Comparison of ENCODE assay signal across 1 cellular context in genomic region chr2:218398437-218399390, GRCh38.
TF ChIP-seq lines count a peak whose summit lies in the region.

No MANE protein-coding gene starts in this region.

TF ChIP-seq in HepG2, 621 proteins besides CTCF, POLR2A, EP300 and RAD21 (continued from another document and continues in another):
- TF ChIP-seq E2F1 (CRISPR knock-in tag; IDR thresholded peaks at IDR 0.05): peak; percentile 13; the same call in 1 of the 2 replicates
- no peak for TF ChIP-seq ZNF234 (CRISPR knock-in tag; conservative IDR thresholded peaks at IDR 0.05)
- peak; percentile 67 for TF ChIP-seq PHF8 (CRISPR knock-in tag; IDR thresholded peaks at IDR 0.05)
- TF ChIP-seq, protein P1, sequence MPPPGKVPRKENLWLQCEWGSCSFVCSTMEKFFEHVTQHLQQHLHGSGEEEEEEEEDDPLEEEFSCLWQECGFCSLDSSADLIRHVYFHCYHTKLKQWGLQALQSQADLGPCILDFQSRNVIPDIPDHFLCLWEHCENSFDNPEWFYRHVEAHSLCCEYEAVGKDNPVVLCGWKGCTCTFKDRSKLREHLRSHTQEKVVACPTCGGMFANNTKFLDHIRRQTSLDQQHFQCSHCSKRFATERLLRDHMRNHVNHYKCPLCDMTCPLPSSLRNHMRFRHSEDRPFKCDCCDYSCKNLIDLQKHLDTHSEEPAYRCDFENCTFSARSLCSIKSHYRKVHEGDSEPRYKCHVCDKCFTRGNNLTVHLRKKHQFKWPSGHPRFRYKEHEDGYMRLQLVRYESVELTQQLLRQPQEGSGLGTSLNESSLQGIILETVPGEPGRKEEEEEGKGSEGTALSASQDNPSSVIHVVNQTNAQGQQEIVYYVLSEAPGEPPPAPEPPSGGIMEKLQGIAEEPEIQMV (CRISPR knock-in tag; IDR thresholded peaks at IDR 0.05; ENCODE audit: low read depth): no peak
- TF ChIP-seq, protein P2, sequence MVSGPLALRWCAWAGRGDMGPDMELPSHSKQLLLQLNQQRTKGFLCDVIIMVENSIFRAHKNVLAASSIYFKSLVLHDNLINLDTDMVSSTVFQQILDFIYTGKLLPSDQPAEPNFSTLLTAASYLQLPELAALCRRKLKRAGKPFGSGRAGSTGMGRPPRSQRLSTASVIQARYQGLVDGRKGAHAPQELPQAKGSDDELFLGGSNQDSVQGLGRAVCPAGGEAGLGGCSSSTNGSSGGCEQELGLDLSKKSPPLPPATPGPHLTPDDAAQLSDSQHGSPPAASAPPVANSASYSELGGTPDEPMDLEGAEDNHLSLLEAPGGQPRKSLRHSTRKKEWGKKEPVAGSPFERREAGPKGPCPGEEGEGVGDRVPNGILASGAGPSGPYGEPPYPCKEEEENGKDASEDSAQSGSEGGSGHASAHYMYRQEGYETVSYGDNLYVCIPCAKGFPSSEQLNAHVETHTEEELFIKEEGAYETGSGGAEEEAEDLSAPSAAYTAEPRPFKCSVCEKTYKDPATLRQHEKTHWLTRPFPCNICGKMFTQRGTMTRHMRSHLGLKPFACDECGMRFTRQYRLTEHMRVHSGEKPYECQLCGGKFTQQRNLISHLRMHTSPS (CRISPR knock-in tag; IDR thresholded peaks at IDR 0.05; ENCODE audit: low read depth): no peak
- TF ChIP-seq ZNF75D (CRISPR knock-in tag; IDR thresholded peaks at IDR 0.05; ENCODE audit: borderline replicate concordance): peak; percentile 68; the same call in 1 of the 2 replicates
- TF ChIP-seq ZNF644 (CRISPR knock-in tag; IDR thresholded peaks at IDR 0.05; ENCODE audit: low read depth): no peak
- no peak; the same call in 1 of the 2 replicates for TF ChIP-seq ZNF678 (CRISPR knock-in tag; IDR thresholded peaks at IDR 0.05)
- peak; percentile 57; the same call in 1 of the 2 replicates for TF ChIP-seq JDP2 (CRISPR knock-in tag; IDR thresholded peaks at IDR 0.05; ENCODE audit: borderline replicate concordance)
- TF ChIP-seq SALL1 (CRISPR knock-in tag; IDR thresholded peaks at IDR 0.05): peak; percentile 32; the same call in 1 of the 2 replicates
- TF ChIP-seq, protein P3, sequence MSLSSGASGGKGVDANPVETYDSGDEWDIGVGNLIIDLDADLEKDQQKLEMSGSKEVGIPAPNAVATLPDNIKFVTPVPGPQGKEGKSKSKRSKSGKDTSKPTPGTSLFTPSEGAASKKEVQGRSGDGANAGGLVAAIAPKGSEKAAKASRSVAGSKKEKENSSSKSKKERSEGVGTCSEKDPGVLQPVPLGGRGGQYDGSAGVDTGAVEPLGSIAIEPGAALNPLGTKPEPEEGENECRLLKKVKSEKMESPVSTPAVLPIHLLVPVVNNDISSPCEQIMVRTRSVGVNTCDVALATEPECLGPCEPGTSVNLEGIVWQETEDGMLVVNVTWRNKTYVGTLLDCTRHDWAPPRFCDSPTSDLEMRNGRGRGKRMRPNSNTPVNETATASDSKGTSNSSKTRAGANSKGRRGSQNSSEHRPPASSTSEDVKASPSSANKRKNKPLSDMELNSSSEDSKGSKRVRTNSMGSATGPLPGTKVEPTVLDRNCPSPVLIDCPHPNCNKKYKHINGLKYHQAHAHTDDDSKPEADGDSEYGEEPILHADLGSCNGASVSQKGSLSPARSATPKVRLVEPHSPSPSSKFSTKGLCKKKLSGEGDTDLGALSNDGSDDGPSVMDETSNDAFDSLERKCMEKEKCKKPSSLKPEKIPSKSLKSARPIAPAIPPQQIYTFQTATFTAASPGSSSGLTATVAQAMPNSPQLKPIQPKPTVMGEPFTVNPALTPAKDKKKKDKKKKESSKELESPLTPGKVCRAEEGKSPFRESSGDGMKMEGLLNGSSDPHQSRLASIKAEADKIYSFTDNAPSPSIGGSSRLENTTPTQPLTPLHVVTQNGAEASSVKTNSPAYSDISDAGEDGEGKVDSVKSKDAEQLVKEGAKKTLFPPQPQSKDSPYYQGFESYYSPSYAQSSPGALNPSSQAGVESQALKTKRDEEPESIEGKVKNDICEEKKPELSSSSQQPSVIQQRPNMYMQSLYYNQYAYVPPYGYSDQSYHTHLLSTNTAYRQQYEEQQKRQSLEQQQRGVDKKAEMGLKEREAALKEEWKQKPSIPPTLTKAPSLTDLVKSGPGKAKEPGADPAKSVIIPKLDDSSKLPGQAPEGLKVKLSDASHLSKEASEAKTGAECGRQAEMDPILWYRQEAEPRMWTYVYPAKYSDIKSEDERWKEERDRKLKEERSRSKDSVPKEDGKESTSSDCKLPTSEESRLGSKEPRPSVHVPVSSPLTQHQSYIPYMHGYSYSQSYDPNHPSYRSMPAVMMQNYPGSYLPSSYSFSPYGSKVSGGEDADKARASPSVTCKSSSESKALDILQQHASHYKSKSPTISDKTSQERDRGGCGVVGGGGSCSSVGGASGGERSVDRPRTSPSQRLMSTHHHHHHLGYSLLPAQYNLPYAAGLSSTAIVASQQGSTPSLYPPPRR (CRISPR knock-in tag; IDR thresholded peaks at IDR 0.05; ENCODE audit: borderline replicate concordance): 0 out of 2 replicates have a peak, but pooled peaks have one; percentile 6
- no peak for TF ChIP-seq TRAFD1 (CRISPR knock-in tag; IDR thresholded peaks at IDR 0.05; ENCODE audit: borderline replicate concordance)
- no peak; the same call in 1 of the 2 replicates for TF ChIP-seq FOSL1 (CRISPR knock-in tag; IDR thresholded peaks at IDR 0.05; ENCODE audit: borderline replicate concordance)
- 0 out of 2 replicates have a peak, but pooled peaks have one; percentile 36 for TF ChIP-seq ZNF547 (CRISPR knock-in tag; IDR thresholded peaks at IDR 0.05)
- TF ChIP-seq SCMH1 (CRISPR knock-in tag; IDR thresholded peaks at IDR 0.05; ENCODE audit: borderline replicate concordance): no peak
- TF ChIP-seq ZNF687 (CRISPR knock-in tag; IDR thresholded peaks at IDR 0.05): no peak; the same call in none of the 2 replicates
- TF ChIP-seq ZBTB39 (CRISPR knock-in tag; IDR thresholded peaks at IDR 0.05): 0 out of 2 replicates have a peak, but pooled peaks have one; percentile 28
- 0 out of 2 replicates have a peak, but pooled peaks have one; percentile 30 for TF ChIP-seq ZNF775 (CRISPR knock-in tag; IDR thresholded peaks at IDR 0.05; ENCODE audit: borderline replicate concordance)
- TF ChIP-seq ZNF33B (CRISPR knock-in tag; IDR thresholded peaks at IDR 0.05): no peak
- TF ChIP-seq SMARCE1 (IDR thresholded peaks at IDR 0.05; ENCODE audit: borderline replicate concordance): no peak
- TF ChIP-seq TEAD2 (CRISPR knock-in tag; IDR thresholded peaks at IDR 0.05): no peak
- TF ChIP-seq ISL2 (CRISPR knock-in tag; IDR thresholded peaks at IDR 0.05): 0 out of 2 replicates have a peak, but pooled peaks have one; percentile 16
- TF ChIP-seq ZNF121 (CRISPR knock-in tag; IDR thresholded peaks at IDR 0.05): peak; percentile 59; the same call in 1 of the 2 replicates
- TF ChIP-seq, protein P4, sequence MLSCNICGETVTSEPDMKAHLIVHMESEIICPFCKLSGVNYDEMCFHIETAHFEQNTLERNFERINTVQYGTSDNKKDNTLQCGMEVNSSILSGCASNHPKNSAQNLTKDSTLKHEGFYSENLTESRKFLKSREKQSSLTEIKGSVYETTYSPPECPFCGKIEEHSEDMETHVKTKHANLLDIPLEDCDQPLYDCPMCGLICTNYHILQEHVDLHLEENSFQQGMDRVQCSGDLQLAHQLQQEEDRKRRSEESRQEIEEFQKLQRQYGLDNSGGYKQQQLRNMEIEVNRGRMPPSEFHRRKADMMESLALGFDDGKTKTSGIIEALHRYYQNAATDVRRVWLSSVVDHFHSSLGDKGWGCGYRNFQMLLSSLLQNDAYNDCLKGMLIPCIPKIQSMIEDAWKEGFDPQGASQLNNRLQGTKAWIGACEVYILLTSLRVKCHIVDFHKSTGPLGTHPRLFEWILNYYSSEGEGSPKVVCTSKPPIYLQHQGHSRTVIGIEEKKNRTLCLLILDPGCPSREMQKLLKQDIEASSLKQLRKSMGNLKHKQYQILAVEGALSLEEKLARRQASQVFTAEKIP (CRISPR knock-in tag; IDR thresholded peaks at IDR 0.05; ENCODE audit: borderline replicate concordance): no peak
- no peak; the same call in 1 of the 2 replicates for TF ChIP-seq ZNF556 (CRISPR knock-in tag; IDR thresholded peaks at IDR 0.05; ENCODE audit: borderline replicate concordance)
- TF ChIP-seq ZNF777 (CRISPR knock-in tag; IDR thresholded peaks at IDR 0.05): 0 out of 2 replicates have a peak, but pooled peaks have one; percentile 8
- no peak for TF ChIP-seq NFRKB (IDR thresholded peaks at IDR 0.05)
- no peak for TF ChIP-seq NFIB (CRISPR knock-in tag; IDR thresholded peaks at IDR 0.05; ENCODE audit: borderline replicate concordance)
- TF ChIP-seq ONECUT2 (CRISPR knock-in tag; IDR thresholded peaks at IDR 0.05): peak; percentile 41; the same call in 1 of the 2 replicates
- TF ChIP-seq ZNF503 (CRISPR knock-in tag; IDR thresholded peaks at IDR 0.05): no peak; the same call in none of the 2 replicates
- peak; percentile 21; the same call in 1 of the 2 replicates for TF ChIP-seq ZNF230 (CRISPR knock-in tag; IDR thresholded peaks at IDR 0.05)
- TF ChIP-seq SALL2 (CRISPR knock-in tag; IDR thresholded peaks at IDR 0.05): no peak
- TF ChIP-seq ZNF431 (CRISPR knock-in tag; IDR thresholded peaks at IDR 0.05; ENCODE audit: borderline replicate concordance, low read depth): no peak
- TF ChIP-seq KDM2A (CRISPR knock-in tag; IDR thresholded peaks at IDR 0.05; ENCODE audit: borderline replicate concordance, low read depth): peak; percentile 1; the same call in 1 of the 2 replicates
- no peak; the same call in 1 of the 2 replicates for TF ChIP-seq DMAP1 (CRISPR knock-in tag; IDR thresholded peaks at IDR 0.05)
- TF ChIP-seq ZNF891 (CRISPR knock-in tag; IDR thresholded peaks at IDR 0.05): no peak
- TF ChIP-seq HMGA1 (CRISPR knock-in tag; conservative IDR thresholded peaks at IDR 0.05): no peak
